Comparison of ENCODE assay signal across 16 cellular contexts in genomic region chr20:58703765-58704331, GRCh38.
"Had no signal": no experiment of that assay in that cellular context is flagged by ENCODE, and none has a peak within 500 bp of the region (broad histone marks: within the 10 kb centered on the region; RNA-seq: fewer than 3 reads in every experiment).

No MANE protein-coding gene starts in this region.

- H3K27me3 ChIP-seq: ascending aorta, gastrocnemius medialis, neutrophil, stomach had no signal

- H3K27ac ChIP-seq: ascending aorta, gastrocnemius medialis, left ventricle myocardium inferior, neutrophil, stomach, thoracic aorta had no signal

- H3K9me3 Mint-ChIP-seq: activated T-cell treated with anti-CD3 and anti-CD28 coated beads, Interleukin-2, amount 50 U/mL, for 72 hours; naive thymus-derived CD8-positive, alpha-beta T cell; T-helper 2 cell treated with Interferon-gamma antibody and Interleukin-4, amounts not matched to agents 5 μg/mL and 100 μg/mL, for 36 hours had no signal

- ATAC-seq: activated T-cell treated with anti-CD3 and anti-CD28 coated beads, Interleukin-2, amount 50 U/mL, for 72 hours; gastrocnemius medialis; mucosa of descending colon; naive thymus-derived CD8-positive, alpha-beta T cell; right cardiac atrium had no signal

- H3K4me1 ChIP-seq: ascending aorta, gastrocnemius medialis, left ventricle myocardium inferior, stomach had no signal

- H3K4me3 ChIP-seq: ascending aorta, gastrocnemius medialis, left ventricle myocardium inferior, mucosa of descending colon, smooth muscle cell, stomach, thoracic aorta had no signal

- H3K27me3 Mint-ChIP-seq: naive thymus-derived CD8-positive, alpha-beta T cell; progenitor cell of endocrine pancreas had no signal

- H3K27ac Mint-ChIP-seq: activated T-cell treated with anti-CD3 and anti-CD28 coated beads, Interleukin-2, amount 50 U/mL, for 72 hours; endodermal cell; progenitor cell of endocrine pancreas; T-helper 2 cell treated with Interferon-gamma antibody and Interleukin-4, amounts not matched to agents 5 μg/mL and 100 μg/mL, for 36 hours had no signal

- DNase-seq: activated CD4-positive, alpha-beta T cell treated with anti-CD3 and anti-CD28 coated beads, Interleukin-2, amount 50 U/mL, for 4 hours; activated gamma-delta T cell; activated T-cell treated with anti-CD3 and anti-CD28 coated beads, Interleukin-2, amount 50 U/mL, for 72 hours; left ventricle myocardium inferior; mucosa of descending colon; stomach had no signal

- H3K9me3 ChIP-seq: ascending aorta, gastrocnemius medialis, left ventricle myocardium inferior, mucosa of descending colon, neutrophil, stomach, thoracic aorta had no signal

- H3K4me3 Mint-ChIP-seq: activated T-cell treated with anti-CD3 and anti-CD28 coated beads, Interleukin-2, amount 50 U/mL, for 72 hours; endodermal cell; naive thymus-derived CD8-positive, alpha-beta T cell; T-helper 2 cell treated with Interferon-gamma antibody and Interleukin-4, amounts not matched to agents 5 μg/mL and 100 μg/mL, for 36 hours had no signal
